ENCODE assay signal across 23 cellular contexts in genomic region chr1:245873068-245873467, GRCh38.
"Had no signal": no experiment of that assay in that cellular context is flagged by ENCODE, and none has a peak within 500 bp of the region (broad histone marks: within the 10 kb centered on the region; RNA-seq: fewer than 3 reads in every experiment).

No MANE protein-coding gene starts in this region.

- H3K27ac Mint-ChIP-seq: activated CD4-positive, alpha-beta T cell treated with anti-CD3 and anti-CD28 coated beads for 36 hours; activated naive CD8-positive, alpha-beta T cell treated with anti-CD3 and anti-CD28 coated beads for 36 hours; progenitor cell of endocrine pancreas; WTC11 had no signal

- H3K36me3 Mint-ChIP-seq: WTC11 had no signal

- H3K4me1 ChIP-seq: foreskin keratinocyte had no signal

- H3K27me3 Mint-ChIP-seq: activated CD4-positive, alpha-beta T cell treated with anti-CD3 and anti-CD28 coated beads for 36 hours; activated naive CD8-positive, alpha-beta T cell treated with anti-CD3 and anti-CD28 coated beads for 36 hours; naive thymus-derived CD8-positive, alpha-beta T cell; progenitor cell of endocrine pancreas had no signal

- H3K27ac ChIP-seq: coronary artery, esophagus squamous epithelium, foreskin keratinocyte, sigmoid colon, spleen, thyroid gland had no signal

- H3K4me1 Mint-ChIP-seq: activated CD4-positive, alpha-beta T cell treated with anti-CD3 and anti-CD28 coated beads for 36 hours; activated naive CD8-positive, alpha-beta T cell treated with anti-CD3 and anti-CD28 coated beads for 36 hours; WTC11 had no signal

- H3K4me3 ChIP-seq: coronary artery, esophagus squamous epithelium, sigmoid colon, spleen, thyroid gland, upper lobe of right lung had no signal

- H3K4me3 Mint-ChIP-seq: activated CD4-positive, alpha-beta T cell treated with anti-CD3 and anti-CD28 coated beads for 36 hours; activated naive CD8-positive, alpha-beta T cell treated with anti-CD3 and anti-CD28 coated beads for 36 hours; naive thymus-derived CD8-positive, alpha-beta T cell; WTC11 had no signal

- H3K27me3 ChIP-seq: esophagus squamous epithelium, foreskin keratinocyte, sigmoid colon, spleen, thyroid gland, upper lobe of right lung had no signal

- H3K36me3 ChIP-seq: esophagus squamous epithelium, sigmoid colon, spleen, thyroid gland, upper lobe of right lung had no signal

- H3K9me3 ChIP-seq: esophagus squamous epithelium, sigmoid colon, spleen, thyroid gland, upper lobe of right lung had no signal

- H3K9me3 Mint-ChIP-seq: activated naive CD8-positive, alpha-beta T cell treated with anti-CD3 and anti-CD28 coated beads for 36 hours; naive thymus-derived CD8-positive, alpha-beta T cell; WTC11 had no signal

- DNase-seq: activated CD4-positive, alpha-beta T cell treated with anti-CD3 and anti-CD28 coated beads for 36 hours; activated CD4-positive, alpha-beta T cell treated with anti-CD3 and anti-CD28 coated beads, Interleukin-2, amount 50 U/mL, for 4 hours; activated CD8-positive, alpha-beta memory T cell treated with anti-CD3 and anti-CD28 coated beads, Interleukin-2, amount 50 U/mL, for 48 hours; activated naive CD4-positive, alpha-beta T cell treated with Interleukin-2 at 50 U/mL for 16 hours; activated naive CD8-positive, alpha-beta T cell treated with anti-CD3 and anti-CD28 coated beads for 36 hours; activated T-cell treated with anti-CD3 and anti-CD28 coated beads, Interleukin-2, amount 50 U/mL, for 48 hours; amygdala; cerebellar nuclear complex; esophagus squamous epithelium; naive thymus-derived CD8-positive, alpha-beta T cell; retina; sigmoid colon; spleen; stimulated activated CD4-positive, alpha-beta T cell treated with anti-CD3 and anti-CD28 coated beads, Interleukin-4, amount 100 ng/mL, for 4 hours; stimulated activated naive CD8-positive, alpha-beta T cell treated with anti-CD3 and anti-CD28 coated beads, Interleukin-15, Interleukin-2, amounts not matched to agents 100 U/mL and 50 U/mL, for 24 hours; T-helper 9 cell; thyroid gland; upper lobe of right lung had no signal

- ATAC-seq: activated CD4-positive, alpha-beta T cell treated with anti-CD3 and anti-CD28 coated beads for 36 hours; foreskin keratinocyte; left lobe of liver; naive thymus-derived CD8-positive, alpha-beta T cell; upper lobe of right lung; WTC11 had no signal
